Comparison of ENCODE assay signal across 8 cellular contexts in the genomic region with DNA sequence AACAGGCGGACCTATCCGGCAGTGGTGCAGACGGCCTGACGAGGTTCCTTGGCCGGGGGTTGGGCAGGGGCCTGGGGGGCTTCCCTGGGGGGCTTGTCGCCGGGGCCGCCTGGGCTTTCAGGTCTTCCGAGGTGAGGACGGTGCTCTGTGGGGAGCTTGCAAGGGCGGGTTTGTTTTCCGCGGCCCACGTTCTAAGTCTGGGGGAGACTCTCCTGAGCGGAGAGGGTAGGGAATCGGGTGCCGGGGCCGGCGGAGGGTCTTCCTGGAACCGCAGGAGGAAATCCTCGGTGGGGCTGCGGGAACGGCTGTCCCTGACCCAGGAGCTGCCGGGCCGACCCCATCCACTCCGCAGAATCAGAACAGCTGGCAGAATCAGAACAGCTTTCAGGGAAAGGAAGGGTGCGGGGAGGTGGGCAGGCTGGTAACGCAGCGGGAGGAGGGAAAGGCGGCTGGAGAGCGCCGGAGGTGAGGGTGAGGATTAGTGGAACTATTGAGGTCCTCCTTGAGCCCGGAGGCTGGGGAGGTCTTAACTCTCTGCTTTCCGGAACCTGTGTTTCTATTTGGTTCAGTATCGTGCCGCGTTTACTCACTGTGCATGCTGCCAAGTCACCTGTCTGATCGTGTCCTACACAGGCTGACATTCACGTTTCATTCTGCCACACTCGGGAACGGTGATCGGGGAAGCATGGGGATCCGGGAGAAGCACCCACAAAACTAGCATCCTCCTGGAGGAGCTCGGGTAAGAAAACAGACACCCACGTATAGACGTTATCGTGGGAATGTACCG. TPM values are rescaled to one million over a fixed set of nuclear protein-coding genes. Genes with fewer than 3 reads are reported as not detected.
DNase-seq lines count a peak whose midpoint lies in the region; ATAC-seq, FAIRE-seq and TF ChIP-seq lines count a peak whose summit lies in the region.

No MANE protein-coding gene starts in this region.

- 9% methylated on average over 39 of the region's 48 CpGs; no CpG with 5 or more reads in 1 of the 2 experiments for WGBS in H1 (ENCODE audit: extremely low coverage in 1 of 2, insufficient coverage in 1 of 2, insufficient read length in 1 of 2, insufficient replicate concordance in 2 of 2, low coverage in 1 of 2, low lambda C conversion rate in 2 of 2, missing lambda C conversion rate in 1 of 2), 2 experiments
- WGBS in thymus, result 1% methylated on average over 48 of the region's 48 CpGs

- no peaks in the 10 kb centered on the region for H3K9me3 ChIP-seq in H1 (ENCODE audit: insufficient read depth in 2 of 2, low read depth in 1 of 2, low read length in 1 of 2)
- H3K9me3 ChIP-seq in thymus (ENCODE audit: control insufficient read depth), result no peaks in the 10 kb centered on the region

- H4K8ac ChIP-seq in H1 (ENCODE audit: extremely low read depth, insufficient read depth, low read length), result 0 out of 2 replicates have a peak overlapping the region, but pooled peaks have one; percentile 54

- H3K36me3 ChIP-seq in H1 (ENCODE audit: control insufficient read depth in 2 of 4, insufficient read depth in 4 of 4, low read length in 3 of 4) (peaks cover 8 to 27% (median 16%) of the 10 kb centered on the region in 4 experiments; a peak in 6 of 8 replicates), thymus (ENCODE audit: control insufficient read depth, insufficient read depth) (peaks cover 9% of the 10 kb centered on the region)

- H3K4me1 Mint-ChIP-seq in mesothelial cell of epicardium, result peaks cover 45% of the 10 kb centered on the region

- H3K4me2 ChIP-seq in H1 (ENCODE audit: insufficient read depth in 1 of 2, low read depth in 2 of 2, low read length in 2 of 2), result peak overlapping the region; percentile 91 to 99

- H3K4me3 ChIP-seq in WI38 (ENCODE audit: low read depth, low read length) (peak overlapping the region; percentile 96), H1 (ENCODE audit: extremely low read depth in 1 of 4, insufficient read depth in 2 of 4, low read depth in 3 of 4, low read length in 4 of 4) (peak overlapping the region; percentile 90 to 94 (median 92)), thymus (ENCODE audit: low read length) (peak overlapping the region; percentile 69)

- H3K4me1 ChIP-seq in H1 (replicated peaks in 1 of 4; ENCODE audit: control insufficient read depth in 3 of 4, insufficient read depth in 4 of 4, low read length in 3 of 4) (peaks cover 0 to 4% (median 2%) of the 10 kb centered on the region in 4 experiments; a peak in 5 of 7 replicates), thymus (ENCODE audit: control insufficient read depth, insufficient read depth, low read length) (peaks cover 15% of the 10 kb centered on the region)

- H2AFZ ChIP-seq in H1 (ENCODE audit: low read length), result no peak overlapping the region; the same call in 1 of the 2 replicates

- H3K56ac ChIP-seq in H1 (replicated peaks; ENCODE audit: insufficient read length, low read depth, low read length), result no peak overlapping the region

- no peaks in the 10 kb centered on the region for H3K9me3 Mint-ChIP-seq in mesothelial cell of epicardium

- TF ChIP-seq EP300 in H1 (IDR thresholded peaks at IDR 0.05; ENCODE audit: borderline replicate concordance in 1 of 2, low read depth in 2 of 2, low read length in 2 of 2), result no peak

- peaks cover 4% of the 10 kb centered on the region; the same call in 1 of the 2 replicates for H3K79me1 ChIP-seq in H1 (ENCODE audit: low read depth, low read length)

- peaks cover 6% of the 10 kb centered on the region for H3K23me2 ChIP-seq in H1 (ENCODE audit: low read depth, low read length)

- H3K27me3 ChIP-seq in H1 (replicated peaks in 1 of 4; ENCODE audit: control insufficient read depth in 3 of 4, extremely low read depth in 1 of 4, insufficient read depth in 3 of 4, low read length in 3 of 4), result no peaks in the 10 kb centered on the region
- no peaks in the 10 kb centered on the region for H3K27me3 ChIP-seq in thymus (ENCODE audit: control insufficient read depth, insufficient read depth)

- H2AK5ac ChIP-seq in H1 (ENCODE audit: low read depth, low read length), result no peak overlapping the region

- peak overlapping the region; percentile 13; the same call in 1 of the 2 replicates for H2BK5ac ChIP-seq in H1 (ENCODE audit: low read depth, low read length)

- H3K27me3 Mint-ChIP-seq in mesothelial cell of epicardium (ENCODE audit: low read depth), result no peaks in the 10 kb centered on the region

- no peak overlapping the region for H2BK20ac ChIP-seq in H1 (ENCODE audit: low read length)

- H2BK15ac ChIP-seq in H1 (ENCODE audit: low read length), result no peak overlapping the region; the same call in 1 of the 2 replicates

- no peak for TF ChIP-seq RAD21 in H1 (IDR thresholded peaks at IDR 0.05 in 1 of 2, conservative IDR thresholded peaks at IDR 0.05 in 1 of 2; ENCODE audit: low read depth in 2 of 2, low read length in 2 of 2)

- H3K23ac ChIP-seq in H1 (ENCODE audit: insufficient read length), result no peak overlapping the region

- peak overlapping the region; percentile 16 for H4K5ac ChIP-seq in H1 (ENCODE audit: insufficient read length, low read depth, low read length)

- peak overlapping the region; percentile 98 for H3K27ac Mint-ChIP-seq in mesothelial cell of epicardium

- FAIRE-seq in H1 (lab: Jason Lieb, UNC), result no peak

- TF ChIP-seq POLR2A in H1 (IDR thresholded peaks at IDR 0.05; ENCODE audit: control extremely low read depth in 1 of 2, low read depth in 2 of 2, low read length in 2 of 2), result no peak

- no peak overlapping the region for H3K14ac ChIP-seq in H1 (ENCODE audit: insufficient read length)

- H3K4ac ChIP-seq in H1 (replicated peaks; ENCODE audit: insufficient read length, low read depth, low read length), result no peak overlapping the region

- peaks cover 10 to 65% of the 10 kb centered on the region in 2 experiments for H3K79me2 ChIP-seq in H1 (ENCODE audit: control insufficient read depth in 1 of 2, insufficient read depth in 2 of 2, low read length in 2 of 2)

- ATAC-seq in GM21360 (IDR thresholded peaks at IDR 0.05; ENCODE audit: unreplicated experiment), result peak; percentile 26

- H2BK120ac ChIP-seq in H1 (replicated peaks; ENCODE audit: low read depth, low read length), result no peak overlapping the region

- CTCF ChIA-PET in H1 (lab: Charles Lee; ENCODE audit: partially characterized antibody), result interaction anchor here (1.0 to 2.8 kb wide), 7 partner anchors 16 to 505 kb away, joined by 3 to 10 read pairs (median 5); a partner anchor contains a TSS

- POLR2A ChIA-PET in H1 (lab: Charles Lee; ENCODE audit: partially characterized antibody), result interaction anchor here (0.6 to 2.5 kb wide), 20 partner anchors 9 to 130 kb away, joined by 3 to 18 read pairs (median 5); a partner anchor contains a TSS

- H2BK12ac ChIP-seq in H1 (ENCODE audit: low read depth, low read length), result no peak overlapping the region

- H3K18ac ChIP-seq in H1 (ENCODE audit: extremely low read depth, low read length), result no peak overlapping the region; the same call in 1 of the 2 replicates

- H3K27ac ChIP-seq in H1 (ENCODE audit: low read depth, low read length), result peak overlapping the region; percentile 74
- H3K27ac ChIP-seq in thymus (ENCODE audit: low read depth), result peak overlapping the region; percentile 77

- H3K9ac ChIP-seq in H1 (replicated peaks in 1 of 4; ENCODE audit: extremely low read depth in 1 of 4, low read depth in 3 of 4, low read length in 3 of 4), result peak overlapping the region; percentile 65 to 86 (median 72)

- no peak for TF ChIP-seq CTCF in WI38 (IDR thresholded peaks at IDR 0.05; ENCODE audit: low read depth, low read length)
- no peak for TF ChIP-seq CTCF in H1 (IDR thresholded peaks at IDR 0.05; ENCODE audit: control extremely low read depth in 1 of 3, insufficient read depth in 1 of 3, low read depth in 1 of 3, low read length in 3 of 3)
- TF ChIP-seq CTCF in mesothelial cell of epicardium (IDR thresholded peaks at IDR 0.05; ENCODE audit: unreplicated experiment), result no peak

- H3K36me3 Mint-ChIP-seq in mesothelial cell of epicardium, result peaks cover 12% of the 10 kb centered on the region

- H3K4me3 Mint-ChIP-seq in mesothelial cell of epicardium, result peak overlapping the region; percentile 94

- DNase-seq in EH (ENCODE audit: low read depth), result peak; percentile 40
- peak; percentile 35 for DNase-seq in HK-2 (ENCODE audit: unreplicated experiment)
- no peak for DNase-seq in H1 (ENCODE audit: low read depth in 1 of 2, low spot score in 2 of 2)
- DNase-seq in mesothelial cell of epicardium (ENCODE audit: low spot score in 2 of 2, unreplicated experiment in 2 of 2), result peak in 1 of 2 experiments; percentile 62
- no peak for DNase-seq in NCI-H1048 (lab: John Stamatoyannopoulos, UW)

- H4K91ac ChIP-seq in H1 (replicated peaks; ENCODE audit: insufficient read length, low read length), result no peak overlapping the region

- peaks cover 2 to 7% of the 10 kb centered on the region in 2 experiments for H4K20me1 ChIP-seq in H1 (replicated peaks in 1 of 2; ENCODE audit: control insufficient read depth in 1 of 2, insufficient read depth in 2 of 2, low read length in 2 of 2)

TF ChIP-seq in H1, 55 proteins besides CTCF, POLR2A, EP300 and RAD21 (continues in another document):
- TF ChIP-seq BACH1 (IDR thresholded peaks at IDR 0.05; ENCODE audit: low read length), result no peak
- no peak for TF ChIP-seq CHD1 (IDR thresholded peaks at IDR 0.05; ENCODE audit: low read depth, low read length)

RNA-seq across cellular contexts. Expression of a gene that starts 28.9 kb away (rescaled TPM):
- total RNA-seq in H1 (2021; fragmentation: NEBNext Ultra II Directional; extraction: Animal tissue kit (Norgen Biotek cat#: 25700)), result not detected in 2 replicates
- polyA plus RNA-seq in H1 (2011; rRNA removed) (0.28 TPM in 1 of 2 replicates, not detected in the other), thymus (not detected)
- not detected for polyA plus RNA-seq in H1 (2011; cell fraction: cytosol; rRNA removed)
- polyA plus RNA-seq in H1 (2011; cell fraction: nucleus; rRNA removed), result not detected
- not detected in 4 replicates for polyA plus RNA-seq in H1 (2012, experiment 1 of 2)
- polyA plus RNA-seq in H1 (2012, experiment 2 of 2), result not detected
- not detected for polyA plus RNA-seq in H1 (2013, experiment 1 of 2)
- polyA plus RNA-seq in H1 (2013, experiment 2 of 2), result not detected
- polyA minus RNA-seq in H1 (2011; rRNA and poly(A)+ RNA removed), result not detected in 2 replicates
- polyA minus RNA-seq in H1 (2011; cell fraction: cytosol; rRNA and poly(A)+ RNA removed), result not detected
- not detected for polyA minus RNA-seq in H1 (2011; cell fraction: nucleus; rRNA and poly(A)+ RNA removed)
- 0.40 TPM in 1 of 3 replicates, not detected in the others for total RNA-seq in mesothelial cell of epicardium

RNA-seq across cellular contexts. Expression of a gene that starts 39.9 kb away (rescaled TPM):
- total RNA-seq in H1 (2021; fragmentation: NEBNext Ultra II Directional; extraction: Animal tissue kit (Norgen Biotek cat#: 25700)), result 18.7 and 19.5 TPM in 2 replicates
- polyA plus RNA-seq in H1 (2011; rRNA removed) (11.0 and 13.7 TPM in 2 replicates), thymus (15.7 TPM)
- polyA plus RNA-seq in H1 (2011; cell fraction: cytosol; rRNA removed), result 11.4 TPM
- 33.9 TPM for polyA plus RNA-seq in H1 (2011; cell fraction: nucleus; rRNA removed)
- polyA plus RNA-seq in H1 (2012, experiment 1 of 2), result 18.7 to 20.9 TPM (median 19.7 TPM) in 4 replicates
- polyA plus RNA-seq in H1 (2012, experiment 2 of 2), result 13.1 TPM
- polyA plus RNA-seq in H1 (2013, experiment 1 of 2), result 23.1 TPM
- 17.5 TPM for polyA plus RNA-seq in H1 (2013, experiment 2 of 2)
- polyA minus RNA-seq in H1 (2011; rRNA and poly(A)+ RNA removed), result 23.3 and 24.9 TPM in 2 replicates
- polyA minus RNA-seq in H1 (2011; cell fraction: cytosol; rRNA and poly(A)+ RNA removed), result 7.3 TPM
- 21.1 TPM for polyA minus RNA-seq in H1 (2011; cell fraction: nucleus; rRNA and poly(A)+ RNA removed)
- total RNA-seq in mesothelial cell of epicardium, result 44.0 to 50.4 TPM (median 47.6 TPM) in 3 replicates

Comparison
In these comparisons a context has a peak if more than half of its experiments do, and no peak if none do; other contexts are left out.
1. DNase-seq: peak in EH (single experiment) and HK-2 (single experiment); none in H1 (0 of 2) and NCI-H1048 (single experiment).
2. Peak in every context shown above with its lines, with median percentiles within 50 percentile points of each other: H3K4me3 ChIP-seq.